ENCODE assay signal across 1 cellular context in the genomic region with DNA sequence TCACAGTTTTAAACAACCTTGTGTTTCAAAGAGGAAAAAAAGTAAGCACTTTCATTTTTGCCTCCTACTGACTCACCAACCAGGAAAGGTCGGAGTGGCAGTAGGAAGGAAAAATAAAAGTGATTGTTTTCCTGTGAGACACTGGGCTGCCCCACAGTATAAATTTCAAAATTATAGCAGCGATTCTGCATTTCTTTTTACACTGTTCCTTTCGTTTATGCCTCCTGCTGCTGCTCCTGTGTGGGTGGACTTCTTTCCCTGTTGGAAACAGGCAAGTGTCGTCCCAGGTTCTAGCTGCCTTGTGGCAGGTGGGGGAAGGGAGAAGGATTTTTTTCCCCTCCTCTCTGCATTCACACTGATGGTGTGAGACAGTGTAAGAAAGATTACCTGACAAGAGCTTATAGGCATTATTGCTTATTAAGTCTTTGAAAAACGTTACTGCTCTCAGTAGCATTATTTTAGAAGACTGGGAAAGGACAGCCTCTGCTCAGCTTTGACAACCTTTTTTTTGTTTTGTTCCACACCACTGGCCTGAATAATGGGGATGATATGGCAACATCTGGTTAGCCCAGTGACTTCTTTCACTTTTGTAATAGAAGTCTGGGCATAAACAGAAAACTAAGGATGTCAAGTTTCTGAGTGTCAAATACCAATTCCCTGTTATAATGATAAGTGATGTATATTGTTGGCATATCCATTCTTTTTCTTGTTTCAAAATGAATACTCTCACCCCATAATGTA.
TF ChIP-seq lines count a peak whose summit lies in the region.

No MANE protein-coding gene starts in this region.

TF ChIP-seq in K562, 482 proteins besides CTCF, POLR2A, EP300 and RAD21 (continued from another document):
- TF ChIP-seq ZBTB5 (IDR thresholded peaks at IDR 0.05) (no peak), PML (IDR thresholded peaks at IDR 0.05; ENCODE audit: low read length) (no peak)
